9 cellular contexts compared by ENCODE assay signal in the genomic region with DNA sequence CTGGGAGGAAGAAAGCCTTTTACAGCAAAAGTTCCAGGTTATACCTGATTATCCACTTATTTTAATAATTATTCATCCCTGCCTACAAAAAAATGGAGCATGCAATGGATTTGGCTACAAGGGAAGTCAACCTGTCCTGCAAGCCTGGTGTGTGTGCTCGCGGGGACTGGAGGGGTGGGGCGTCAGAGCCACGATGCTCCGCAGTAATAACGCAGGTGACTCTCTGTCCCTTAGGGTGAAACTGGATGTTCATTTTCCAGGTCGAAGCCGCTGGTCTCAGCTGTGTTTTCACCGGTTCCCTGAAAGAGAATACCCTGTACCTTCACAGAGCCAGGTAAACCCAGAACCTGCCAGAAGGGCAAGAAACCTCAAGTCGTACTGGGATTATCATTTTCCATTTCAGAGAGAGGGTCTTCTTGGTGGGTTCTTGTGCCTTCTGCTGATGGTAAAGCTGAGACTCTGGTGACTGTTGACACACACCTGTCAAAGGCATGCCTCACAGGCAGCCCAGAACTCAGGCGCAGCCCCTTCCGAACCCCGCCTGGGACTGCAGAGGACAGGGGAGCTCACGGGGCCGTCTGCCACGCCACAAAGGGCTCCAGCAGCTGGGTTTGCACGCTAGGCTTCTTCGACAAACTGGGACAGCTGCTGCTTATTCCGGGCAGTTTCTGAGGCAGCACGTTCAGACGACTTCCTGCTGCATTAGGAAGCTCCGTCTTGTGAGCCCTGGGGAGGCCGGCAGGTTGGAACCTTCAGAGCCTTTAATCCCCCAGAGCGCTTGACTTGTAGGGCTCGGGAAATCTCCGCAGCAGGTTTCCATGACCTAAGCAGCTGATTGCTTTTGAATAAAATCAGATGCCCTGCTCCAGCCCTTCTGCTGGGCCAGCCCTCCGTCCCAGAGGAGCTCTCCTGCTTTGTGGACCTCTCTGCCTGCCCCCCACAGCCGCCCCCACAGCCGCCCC. TPM values are rescaled to one million over a fixed set of nuclear protein-coding genes. Genes with fewer than 3 reads are reported as not detected.
DNase-seq lines count a peak whose midpoint lies in the region; ATAC-seq lines count a peak whose summit lies in the region.
"Had no signal": no experiment of that assay in that cellular context is flagged by ENCODE, and none has a peak within 500 bp of the region (broad histone marks: within the 10 kb centered on the region; RNA-seq: fewer than 3 reads in every experiment).

No MANE protein-coding gene starts in this region.

- no peaks in the 10 kb centered on the region for H3K36me3 Mint-ChIP-seq in activated naive CD8-positive, alpha-beta T cell

- intact Hi-C loops in Right ventricle myocardium inferior (cut with DNase I), result no loop called here
- intact Hi-C loops in cardiac septum (cut with DNase I), result no loop called here

- DNase-seq in Right ventricle myocardium inferior (ENCODE audit: missing footprints) (peak; percentile 57), cardiac septum (ENCODE audit: low spot score) (no peak), KBM-7 (peak; percentile 11), medulla oblongata (ENCODE audit: extremely low spot score) (peak; percentile 23), mesenteric fat pad (ENCODE audit: low spot score) (no peak), mucosa of gallbladder (ENCODE audit: low spot score) (no peak)

- peaks cover 5% of the 10 kb centered on the region for H3K27me3 Mint-ChIP-seq in activated naive CD8-positive, alpha-beta T cell

- in situ Hi-C loops in KBM-7 (cut with MboI; ENCODE audit: low pct_unique_long_range_greater_than_20kb, low sequenced_read_pairs), result no loop called here

- no peaks in the 10 kb centered on the region for H3K9me3 Mint-ChIP-seq in activated naive CD8-positive, alpha-beta T cell (ENCODE audit: low read depth)

- peak overlapping the region; percentile 24 for H3K27ac Mint-ChIP-seq in activated naive CD8-positive, alpha-beta T cell
- H3K27ac Mint-ChIP-seq: T-helper 1 cell treated with Interleukin-12 subunit alpha and Interleukin-12 subunit beta and Interleukin-4 antibody, amounts not matched to agents 30 μg/mL and 1 μg/mL, for 36 hours had no signal

- peak; percentile 6 for ATAC-seq in Right ventricle myocardium inferior
- no peak for ATAC-seq in GM21717 (IDR thresholded peaks at IDR 0.05; ENCODE audit: unreplicated experiment)

- no peak overlapping the region for H3K4me3 Mint-ChIP-seq in activated naive CD8-positive, alpha-beta T cell
- H3K4me3 Mint-ChIP-seq: T-helper 1 cell treated with Interleukin-12 subunit alpha and Interleukin-12 subunit beta and Interleukin-4 antibody, amounts not matched to agents 30 μg/mL and 1 μg/mL, for 36 hours had no signal

- peaks cover 9% of the 10 kb centered on the region for H3K4me1 Mint-ChIP-seq in activated naive CD8-positive, alpha-beta T cell (ENCODE audit: low read depth)

RNA-seq across cellular contexts. Expression of gene KCNG2, which starts 58.7 kb away (rescaled TPM):
- total RNA-seq in Right ventricle myocardium inferior (not detected), cardiac septum (0.32 TPM), mesenteric fat pad (0.51 TPM), mucosa of gallbladder (not detected)

Comparison
In these comparisons a context has a peak if more than half of its experiments do, and no peak if none do; other contexts are left out.
1. DNase-seq: peak in Right ventricle myocardium inferior (single experiment), KBM-7 (single experiment) and medulla oblongata (single experiment); none in cardiac septum (single experiment), mesenteric fat pad (single experiment) and mucosa of gallbladder (single experiment).